In genomic region chr10:68470300-68470699, GRCh38 we compare ENCODE assay signal across 9 cellular contexts. TPM values are rescaled to one million over a fixed set of nuclear protein-coding genes. Genes with fewer than 3 reads are reported as not detected.
A peak's percentile ranks its signal among the peaks of the same experiment; 100 is the strongest.
DNase-seq lines count a peak whose midpoint lies in the region; ATAC-seq and TF ChIP-seq lines count a peak whose summit lies in the region.
"Had no signal": no experiment of that assay in that cellular context is flagged by ENCODE, and none has a peak within 500 bp of the region (broad histone marks: within the 10 kb centered on the region; RNA-seq: fewer than 3 reads in every experiment).

No MANE protein-coding gene starts in this region.

- POLR2A ChIA-PET in AG04449 (lab: Yijun Ruan, JAX): no interaction called here

- H3K9me3 ChIP-seq in iPS-18a (ENCODE audit: control insufficient read depth, low read depth, low read length) (no peaks in the 10 kb centered on the region), Peyer's patch (no peaks in the 10 kb centered on the region)

- TF ChIP-seq CTCF in AG04449 (IDR thresholded peaks at IDR 0.05; ENCODE audit: insufficient read depth, low read length, missing control alignments) (no peak), GM12865 (IDR thresholded peaks at IDR 0.05; ENCODE audit: insufficient read depth, low read depth, low read length, missing control alignments) (no peak), WI38 (IDR thresholded peaks at IDR 0.05; ENCODE audit: low read depth, low read length) (no peak), Peyer's patch (IDR thresholded peaks at IDR 0.05) (no peak)

- no peak for TF ChIP-seq POLR2A in Peyer's patch (IDR thresholded peaks at IDR 0.05)

- H3K4me1 ChIP-seq in iPS-18a (ENCODE audit: control insufficient read depth, low read depth, low read length) (peaks cover 11% of the 10 kb centered on the region), Peyer's patch (peaks cover 0 to 7% (median 0%) of the 10 kb centered on the region in 4 donors)

- CTCF ChIA-PET in AG04449 (lab: Yijun Ruan, JAX): no interaction called here

- H3K9ac ChIP-seq in iPS-18a (ENCODE audit: low read length): peak overlapping the region; percentile 99

- H3K4me3 ChIP-seq in AG04449 (ENCODE audit: low read depth, low read length) (peak overlapping the region; percentile 79), GM12865 (ENCODE audit: low read depth, low read length) (peak overlapping the region; percentile 98), WI38 (ENCODE audit: low read depth, low read length) (peak overlapping the region; percentile 71), iPS-18a (ENCODE audit: low read length) (peak overlapping the region; percentile 98), Peyer's patch (no peak overlapping the region)

- DNase-seq in AG04449 (ENCODE audit: low read depth, low spot score) (no peak), GM12865 (ENCODE audit: low read depth) (no peak), Peyer's patch (no peak), NCI-H2227 (lab: John Stamatoyannopoulos, UW; ENCODE audit: unreplicated experiment) (no peak)
- DNase-seq: caudate nucleus had no signal

- H3K27ac ChIP-seq in iPS-18a (ENCODE audit: low read length): no peak overlapping the region
- H3K27ac ChIP-seq in Peyer's patch: no peak overlapping the region

- no peak for ATAC-seq in HG03460 (IDR thresholded peaks at IDR 0.05; ENCODE audit: unreplicated experiment)
- no peak for ATAC-seq in HG02885 (IDR thresholded peaks at IDR 0.05; ENCODE audit: poor library complexity, unreplicated experiment)

- peaks cover 36% of the 10 kb centered on the region for H3K36me3 ChIP-seq in iPS-18a (ENCODE audit: control insufficient read depth, low read depth, low read length)
- H3K36me3 ChIP-seq in Peyer's patch: no peaks in the 10 kb centered on the region

- H3K27me3 ChIP-seq in iPS-18a (ENCODE audit: control insufficient read depth, insufficient read depth, low read length): peaks cover 9% of the 10 kb centered on the region
- no peaks in the 10 kb centered on the region for H3K27me3 ChIP-seq in Peyer's patch

RNA-seq across cellular contexts. Expression of gene DNA2, which starts 1.5 kb away (rescaled TPM):
- total RNA-seq in Peyer's patch: 10 to 100 TPM in 2 of 4 donors, 1 to 10 TPM in 2; 5.0 to 15.4 (median 10.0) TPM

RNA-seq across cellular contexts. Expression of gene SLC25A16, which starts 57.0 kb away (rescaled TPM):
- 100 to 1,000 TPM in 1 of 4 donors, 10 to 100 TPM in 3; 32.2 to 180 (median 40.0) TPM for total RNA-seq in Peyer's patch

Comparison
In these comparisons a context has a peak if more than half of its experiments do, and no peak if none do; other contexts are left out.
1. H3K4me3 ChIP-seq: peak in AG04449 (single experiment), GM12865 (single experiment), WI38 (single experiment) and iPS-18a (single experiment); none in Peyer's patch (0 of 4).